Comparison of ENCODE assay signal across 17 cellular contexts in genomic region chr5:147835386-147835798, GRCh38. TPM values are rescaled to one million over a fixed set of nuclear protein-coding genes. Genes with fewer than 3 reads are reported as not detected.
DNase-seq lines count a peak whose midpoint lies in the region; ATAC-seq and TF ChIP-seq lines count a peak whose summit lies in the region.
"Had no signal": no experiment of that assay in that cellular context is flagged by ENCODE, and none has a peak within 500 bp of the region (broad histone marks: within the 10 kb centered on the region; RNA-seq: fewer than 3 reads in every experiment).

No MANE protein-coding gene starts in this region.

- no peaks in the 10 kb centered on the region for H3K9me3 ChIP-seq in mucosa of descending colon
- no peaks in the 10 kb centered on the region for H3K9me3 ChIP-seq in HAP-1
- H3K9me3 ChIP-seq: gastrocnemius medialis had no signal

- TF ChIP-seq CTCF in mucosa of descending colon (IDR thresholded peaks at IDR 0.05), result no peak

- H3K4me1 ChIP-seq in mucosa of descending colon (ENCODE audit: low read depth), result peaks cover 19% of the 10 kb centered on the region
- H3K4me1 ChIP-seq in HAP-1, result no peaks in the 10 kb centered on the region
- H3K4me1 ChIP-seq: gastrocnemius medialis had no signal

- H3K36me3 ChIP-seq in mucosa of descending colon (ENCODE audit: low read depth), result no peaks in the 10 kb centered on the region
- H3K36me3 ChIP-seq in HAP-1 (replicated peaks), result no peaks in the 10 kb centered on the region
- H3K36me3 ChIP-seq: BLaER1 treated with 17β-estradiol and CSF1 and Interleukin-3, amounts not matched to agents 10 nM and 100 nM; gastrocnemius medialis had no signal

- intact Hi-C loops in mucosa of descending colon (cut with DNase I, micrococcal nuclease), result no loop called here

- ATAC-seq in mucosa of descending colon (peak; percentile 40), HG02973 (IDR thresholded peaks at IDR 0.05; ENCODE audit: unreplicated experiment) (no peak), GM21381 (IDR thresholded peaks at IDR 0.05; ENCODE audit: unreplicated experiment) (no peak)
- ATAC-seq: activated T-helper 17 cell treated with anti-CD3 and anti-CD28 coated beads, Interleukin-2, amount 50 U/mL, for 72 hours; gastrocnemius medialis; stimulated activated naive CD8-positive, alpha-beta T cell treated with anti-CD3 and anti-CD28 coated beads, Interleukin-15, Interleukin-2, amounts not matched to agents 100 U/mL and 50 U/mL, for 24 hours had no signal

- H3K27me3 ChIP-seq in HAP-1 (ENCODE audit: low read depth), result peaks cover 3% of the 10 kb centered on the region
- H3K27me3 ChIP-seq: BLaER1 treated with 17β-estradiol and CSF1 and Interleukin-3, amounts not matched to agents 10 nM and 100 nM; gastrocnemius medialis had no signal

- in situ Hi-C loops in T47D (cut with HindIII; ENCODE audit: low pct_unique_long_range_greater_than_20kb, low sequenced_read_pairs), result no loop called here
- in situ Hi-C loops in HAP-1 (cut with MboI; ENCODE audit: low sequenced_read_pairs), result no loop called here

- peak; percentile 23 for DNase-seq in HCEC 1CT
- DNase-seq in NCI-H345 (lab: John Stamatoyannopoulos, UW), result peak; percentile 34
- DNase-seq in T47D (ENCODE audit: low read depth in 1 of 2, low spot score in 1 of 2), result peak; percentile 7 to 67
- DNase-seq in mucosa of descending colon, result no peak
- no peak for DNase-seq in HAP-1 (ENCODE audit: low spot score in 2 of 2)
- DNase-seq in ureter (ENCODE audit: low spot score), result no peak
- DNase-seq: activated CD4-positive, alpha-beta memory T cell treated with anti-CD3 and anti-CD28 coated beads, Interleukin-2, amount 10 ng/mL, durations not matched to agents 7 days and 5 days; gastrocnemius medialis; islet precursor cell; KG1; stimulated activated naive CD8-positive, alpha-beta T cell treated with anti-CD3 and anti-CD28 coated beads, Interleukin-15, Interleukin-2, amounts not matched to agents 100 U/mL and 50 U/mL, for 24 hours; T-helper 9 cell had no signal

- H3K4me3 ChIP-seq in mucosa of descending colon, result no peak overlapping the region
- no peak overlapping the region for H3K4me3 ChIP-seq in HAP-1
- H3K4me3 ChIP-seq: BLaER1 treated with 17β-estradiol and CSF1 and Interleukin-3, amounts not matched to agents 10 nM and 100 nM; gastrocnemius medialis had no signal

RNA-seq across cellular contexts. Expression of gene SPINK1, which starts 3.9 kb away (rescaled TPM):
- total RNA-seq in mucosa of descending colon (1,000 to 10,000 TPM in 1 of 3 donors, 100 to 1,000 TPM in 2; 254 to 1,081 (median 273) TPM), ureter (4,017 TPM)
- total RNA-seq: activated CD4-positive, alpha-beta memory T cell treated with anti-CD3 and anti-CD28 coated beads, Interleukin-2, amount 10 ng/mL, durations not matched to agents 7 days and 5 days; activated T-helper 17 cell treated with anti-CD3 and anti-CD28 coated beads, Interleukin-2, amount 50 U/mL, for 72 hours; gastrocnemius medialis; RPMI7951 had no signal

RNA-seq across cellular contexts. Expression of gene SCGB3A2, which starts 43.1 kb away (rescaled TPM):
- total RNA-seq in mucosa of descending colon, result not detected
- not detected for total RNA-seq in ureter
- total RNA-seq: activated CD4-positive, alpha-beta memory T cell treated with anti-CD3 and anti-CD28 coated beads, Interleukin-2, amount 10 ng/mL, durations not matched to agents 7 days and 5 days; activated T-helper 17 cell treated with anti-CD3 and anti-CD28 coated beads, Interleukin-2, amount 50 U/mL, for 72 hours; gastrocnemius medialis; RPMI7951 had no signal

RNA-seq across cellular contexts. Expression of gene JAKMIP2, which starts 52.9 kb away (rescaled TPM):
- total RNA-seq in mucosa of descending colon (1 to 10 TPM in 2 of 3 donors, under 1 TPM in 1; 0.90 to 9.0 (median 2.0) TPM), ureter (1.3 TPM)

Comparison
In these comparisons a context has a peak if more than half of its experiments do, and no peak if none do; other contexts are left out.
1. DNase-seq: peak in HCEC 1CT (single experiment), NCI-H345 (single experiment) and T47D (2 of 2); none in mucosa of descending colon (0 of 3), HAP-1 (0 of 2) and ureter (single experiment).